ENCODE assay signal across 30 cellular contexts in the genomic region with DNA sequence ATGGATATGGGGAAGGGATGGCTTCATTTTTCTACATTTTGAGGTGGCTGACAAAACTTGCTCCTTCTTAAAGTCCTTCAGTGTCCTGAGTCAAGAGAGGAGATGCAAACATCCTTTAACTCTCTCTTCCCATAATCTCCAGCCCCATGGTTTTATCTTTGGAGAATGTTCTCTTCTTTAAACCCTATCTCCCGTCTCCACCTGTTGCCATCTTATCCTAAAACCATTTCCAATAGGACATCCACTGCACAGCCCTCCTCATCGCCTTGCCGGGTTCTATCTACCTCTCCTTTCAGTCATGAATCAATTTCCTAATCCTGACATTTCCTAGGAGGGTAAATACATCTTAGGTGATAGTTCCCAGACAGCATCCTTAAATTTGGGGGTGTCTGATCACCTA. TPM values are rescaled to one million over a fixed set of nuclear protein-coding genes. Genes with fewer than 3 reads are reported as not detected.
"Had no signal": no experiment of that assay in that cellular context is flagged by ENCODE, and none has a peak within 500 bp of the region (broad histone marks: within the 10 kb centered on the region; RNA-seq: fewer than 3 reads in every experiment).

No MANE protein-coding gene starts in this region.

- H3K27me3 ChIP-seq: stomach, suprapubic skin, testis, tibial artery, tibial nerve, transverse colon, upper lobe of left lung, upper lobe of right lung, uterus, vagina had no signal

- H3K4me1 Mint-ChIP-seq: stimulated activated effector memory CD8-positive, alpha-beta T cell treated with anti-CD3 and anti-CD28 coated beads, Interleukin-12 subunit alpha, Interleukin-12 subunit beta, amount 100 ng/mL, for 72 hours; stimulated activated memory B cell treated with anti-CD40 and anti-IgM and Interleukin-4, amounts not matched to agents 10 μg/mL and 1 μg/mL and 100 μg/mL, for 72 hours; stimulated activated naive B cell treated with anti-CD40 and anti-IgM and Interleukin-4, amounts not matched to agents 10 μg/mL and 1 μg/mL and 100 μg/mL, for 72 hours; stimulated activated naive CD8-positive, alpha-beta T cell treated with anti-CD3 and anti-CD28 coated beads, Interleukin-15, amount 100 ng/mL, for 72 hours had no signal

- H3K36me3 ChIP-seq: stomach, suprapubic skin, thoracic aorta, tibial artery, tibial nerve, transverse colon, upper lobe of left lung, upper lobe of right lung, uterus, vagina had no signal

- H3K4me1 ChIP-seq: stomach, testis, tibial nerve, transverse colon, upper lobe of left lung, upper lobe of right lung, uterus, vagina had no signal

- DNase-seq: stimulated activated CD4-positive, alpha-beta T cell treated with anti-CD3 and anti-CD28 coated beads, Interleukin-2, amount 100 ng/mL, for 48 hours; stimulated activated CD4-positive, alpha-beta T cell treated with anti-CD3 and anti-CD28 coated beads, Interleukin-4, amount 100 ng/mL, for 1 hour; stimulated activated CD4-positive, alpha-beta T cell treated with anti-CD3 and anti-CD28 coated beads, Interleukin-4, amount 100 ng/mL, for 24 hours; stimulated activated CD4-positive, alpha-beta T cell treated with anti-CD3 and anti-CD28 coated beads, Interleukin-4, amount 100 ng/mL, for 4 hours; stimulated activated CD8-positive, alpha-beta memory T cell treated with anti-CD3 and anti-CD28 coated beads, Interleukin-4, amount 100 ng/mL, for 48 hours; stimulated activated naive B cell treated with anti-CD40 and anti-IgM and Interleukin-4, amounts not matched to agents 10 μg/mL and 1 μg/mL and 100 μg/mL, for 72 hours; stimulated activated naive CD4-positive, alpha-beta T cell; stimulated activated naive CD4-positive, alpha-beta T cell treated with Interleukin-2 at 50 U/mL for 16 hours; stimulated activated naive CD8-positive, alpha-beta T cell treated with anti-CD3 and anti-CD28 coated beads, Interleukin-15, amount 100 ng/mL, for 72 hours; stimulated activated naive CD8-positive, alpha-beta T cell treated with anti-CD3 and anti-CD28 coated beads, Interleukin-15, Interleukin-2, amounts not matched to agents 100 U/mL and 50 U/mL, for 24 hours; stomach; substantia nigra; testis; tibial artery; transverse colon; upper lobe of left lung; upper lobe of right lung; uterus had no signal

- H3K4me3 ChIP-seq: stomach, suprapubic skin, testis, thoracic aorta, tibial artery, tibial nerve, transverse colon, upper lobe of left lung, upper lobe of right lung, uterus, vagina had no signal

- H3K27ac ChIP-seq: stomach, suprapubic skin, testis, thoracic aorta, tibial nerve, transverse colon, upper lobe of left lung, upper lobe of right lung, uterus, vagina had no signal

- H3K9me3 Mint-ChIP-seq: stimulated activated effector memory CD8-positive, alpha-beta T cell treated with anti-CD3 and anti-CD28 coated beads, Interleukin-12 subunit alpha, Interleukin-12 subunit beta, amount 100 ng/mL, for 72 hours; stimulated activated memory B cell treated with anti-CD40 and anti-IgM and Interleukin-4, amounts not matched to agents 10 μg/mL and 1 μg/mL and 100 μg/mL, for 72 hours; stimulated activated naive CD8-positive, alpha-beta T cell treated with anti-CD3 and anti-CD28 coated beads, Interleukin-15, amount 100 ng/mL, for 72 hours; stimulated activated naive CD8-positive, alpha-beta T cell treated with anti-CD3 and anti-CD28 coated beads, Interleukin-15, Interleukin-2, amounts not matched to agents 100 ng/mL and 50 ng/mL, for 24 hours; type B pancreatic cell had no signal

- H3K36me3 Mint-ChIP-seq: stimulated activated effector memory CD8-positive, alpha-beta T cell treated with anti-CD3 and anti-CD28 coated beads, Interleukin-12 subunit alpha, Interleukin-12 subunit beta, amount 100 ng/mL, for 72 hours; stimulated activated memory B cell treated with anti-CD40 and anti-IgM and Interleukin-4, amounts not matched to agents 10 μg/mL and 1 μg/mL and 100 μg/mL, for 72 hours; type B pancreatic cell had no signal

- H3K9me3 ChIP-seq: stomach, suprapubic skin, testis, thoracic aorta, tibial artery, transverse colon, upper lobe of left lung, upper lobe of right lung, uterus, vagina had no signal

- H3K4me3 Mint-ChIP-seq: stimulated activated effector memory CD8-positive, alpha-beta T cell treated with anti-CD3 and anti-CD28 coated beads, Interleukin-12 subunit alpha, Interleukin-12 subunit beta, amount 100 ng/mL, for 72 hours; stimulated activated memory B cell treated with anti-CD40 and anti-IgM and Interleukin-4, amounts not matched to agents 10 μg/mL and 1 μg/mL and 100 μg/mL, for 72 hours; stimulated activated naive B cell treated with anti-CD40 and anti-IgM and Interleukin-4, amounts not matched to agents 10 μg/mL and 1 μg/mL and 100 μg/mL, for 72 hours; stimulated activated naive CD8-positive, alpha-beta T cell treated with anti-CD3 and anti-CD28 coated beads, Interleukin-15, amount 100 ng/mL, for 72 hours; stimulated activated naive CD8-positive, alpha-beta T cell treated with anti-CD3 and anti-CD28 coated beads, Interleukin-15, Interleukin-2, amounts not matched to agents 100 ng/mL and 50 ng/mL, for 24 hours; type B pancreatic cell had no signal

- ATAC-seq: stimulated activated effector memory CD8-positive, alpha-beta T cell treated with anti-CD3 and anti-CD28 coated beads, Interleukin-12 subunit alpha, Interleukin-12 subunit beta, amount 100 ng/mL, for 72 hours; stimulated activated memory B cell treated with anti-CD40 and anti-IgM and Interleukin-4, amounts not matched to agents 10 μg/mL and 1 μg/mL and 100 μg/mL, for 72 hours; stimulated activated naive B cell treated with anti-CD40 and anti-IgM and Interleukin-4, amounts not matched to agents 10 μg/mL and 1 μg/mL and 100 μg/mL, for 72 hours; stimulated activated naive CD8-positive, alpha-beta T cell treated with anti-CD3 and anti-CD28 coated beads, Interleukin-15, amount 100 ng/mL, for 72 hours; stimulated activated naive CD8-positive, alpha-beta T cell treated with anti-CD3 and anti-CD28 coated beads, Interleukin-15, Interleukin-2, amounts not matched to agents 100 U/mL and 50 U/mL, for 24 hours; upper lobe of right lung had no signal

- H3K27ac Mint-ChIP-seq: stimulated activated effector memory CD8-positive, alpha-beta T cell treated with anti-CD3 and anti-CD28 coated beads, Interleukin-12 subunit alpha, Interleukin-12 subunit beta, amount 100 ng/mL, for 72 hours; stimulated activated memory B cell treated with anti-CD40 and anti-IgM and Interleukin-4, amounts not matched to agents 10 μg/mL and 1 μg/mL and 100 μg/mL, for 72 hours; stimulated activated naive B cell treated with anti-CD40 and anti-IgM and Interleukin-4, amounts not matched to agents 10 μg/mL and 1 μg/mL and 100 μg/mL, for 72 hours; stimulated activated naive CD8-positive, alpha-beta T cell treated with anti-CD3 and anti-CD28 coated beads, Interleukin-15, Interleukin-2, amounts not matched to agents 100 ng/mL and 50 ng/mL, for 24 hours; type B pancreatic cell had no signal

- FAIRE-seq: urothelium cell line had no signal

RNA-seq across cellular contexts. Expression of gene KCNE2, which starts 44.2 kb away (rescaled TPM):
- total RNA-seq: subcutaneous adipose tissue, suprapubic skin, thoracic aorta, transverse colon, upper lobe of left lung, ureter, urinary bladder, vagina had no signal
